Comparison of ENCODE assay signal across 31 cellular contexts in the genomic region with DNA sequence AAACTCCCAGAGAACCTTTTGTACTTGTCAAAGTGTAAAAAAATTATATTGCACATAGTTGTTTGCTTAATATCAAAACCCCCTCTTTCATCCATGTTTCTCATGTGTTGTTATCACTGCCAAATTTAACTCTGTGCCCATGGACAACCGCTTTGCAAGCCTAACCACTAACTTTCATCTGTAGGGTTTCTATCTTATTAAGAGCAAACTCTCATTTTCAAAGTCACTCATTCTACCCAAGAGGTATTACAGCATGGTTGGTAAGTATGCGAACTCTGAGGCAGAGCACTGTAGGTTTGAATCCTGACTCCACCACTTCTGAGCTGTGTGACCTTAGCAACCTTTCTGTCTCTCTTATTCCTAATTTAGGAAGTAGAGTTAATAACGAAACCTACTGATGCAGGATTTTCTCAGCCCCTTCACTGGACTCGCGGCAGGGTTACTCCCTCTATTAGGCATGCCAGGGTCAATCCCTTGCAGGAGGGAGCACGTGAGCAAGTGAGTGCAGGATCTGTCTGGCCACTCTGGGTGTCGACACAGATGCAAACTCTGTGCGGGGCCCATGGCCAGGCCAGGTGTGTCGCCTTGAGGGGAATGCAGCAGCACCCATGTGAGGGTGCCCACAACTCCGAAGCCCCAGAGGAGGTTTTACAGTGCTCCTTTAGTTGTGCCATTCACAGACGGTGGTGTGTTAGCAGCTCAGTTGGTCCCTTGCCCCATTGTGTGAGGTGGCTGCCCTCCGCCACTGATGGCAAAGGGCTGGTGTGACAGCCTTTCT.
DNase-seq lines count a peak whose midpoint lies in the region; ATAC-seq, FAIRE-seq and TF ChIP-seq lines count a peak whose summit lies in the region.
"Had no signal": no experiment of that assay in that cellular context is flagged by ENCODE, and none has a peak within 500 bp of the region (broad histone marks: within the 10 kb centered on the region; RNA-seq: fewer than 3 reads in every experiment).

No MANE protein-coding gene starts in this region.

- H3K4me3 Mint-ChIP-seq in GM23338 (no peak overlapping the region), HFFc6 (no peak overlapping the region)
- H3K4me3 Mint-ChIP-seq: activated CD8-positive, alpha-beta T cell treated with anti-CD3 and anti-CD28 coated beads, Interleukin-2, amount 10 ng/mL, durations not matched to agents 7 days and 5 days; activated naive CD8-positive, alpha-beta T cell treated with anti-CD3 and anti-CD28 coated beads, Interleukin-2, amount 50 U/mL, for 24 hours; CD4-positive, alpha-beta memory T cell; nephron; stimulated activated memory B cell treated with anti-CD40 and anti-IgM and Interleukin-4, amounts not matched to agents 10 μg/mL and 1 μg/mL and 100 μg/mL, for 72 hours had no signal

- H3K4me1 ChIP-seq in GM23338 (ENCODE audit: insufficient read depth) (no peaks in the 10 kb centered on the region; the same call in 1 of the 2 replicates), adrenal gland (replicated peaks in 1 of 2) (no peaks in the 10 kb centered on the region)
- H3K4me1 ChIP-seq in effector memory CD4-positive, alpha-beta T cell (ENCODE audit: control insufficient read depth, insufficient read depth, low read length, poor library complexity, severe bottlenecking) = no peaks in the 10 kb centered on the region
- H3K4me1 ChIP-seq: lower lobe of right lung, SJCRH30, upper lobe of right lung had no signal

- H3K27me3 ChIP-seq in GM23338 (ENCODE audit: insufficient read depth) = no peaks in the 10 kb centered on the region
- H3K27me3 ChIP-seq in effector memory CD4-positive, alpha-beta T cell (replicated peaks; ENCODE audit: control insufficient read depth, insufficient read depth, low read length, poor library complexity, severe bottlenecking) = no peaks in the 10 kb centered on the region
- no peaks in the 10 kb centered on the region for H3K27me3 ChIP-seq in adrenal gland
- H3K27me3 ChIP-seq: ovary, SJCRH30, upper lobe of right lung had no signal

- H3K36me3 ChIP-seq in GM23338 (ENCODE audit: insufficient read depth) (no peaks in the 10 kb centered on the region; the same call in 1 of the 2 replicates), adrenal gland (replicated peaks in 1 of 2) (no peaks in the 10 kb centered on the region)
- H3K36me3 ChIP-seq in effector memory CD4-positive, alpha-beta T cell (ENCODE audit: control insufficient read depth, insufficient read depth, low read length) = no peaks in the 10 kb centered on the region
- H3K36me3 ChIP-seq: lower lobe of right lung, ovary, SJCRH30, upper lobe of right lung had no signal

- H3K9me3 ChIP-seq in effector memory CD4-positive, alpha-beta T cell (ENCODE audit: control insufficient read depth, low read length) = no peaks in the 10 kb centered on the region
- H3K9me3 ChIP-seq in adrenal gland (replicated peaks in 1 of 3) = no peaks in the 10 kb centered on the region
- H3K9me3 ChIP-seq: lower lobe of right lung, mucosa of descending colon, ovary, SJCRH30, upper lobe of right lung had no signal

- H3K9me3 Mint-ChIP-seq in GM23338 = peaks cover 13% of the 10 kb centered on the region
- H3K9me3 Mint-ChIP-seq in HFFc6 = peaks cover 4% of the 10 kb centered on the region
- H3K9me3 Mint-ChIP-seq: activated naive CD8-positive, alpha-beta T cell treated with anti-CD3 and anti-CD28 coated beads, Interleukin-2, amount 50 U/mL, for 24 hours; CD4-positive, alpha-beta memory T cell; stimulated activated memory B cell treated with anti-CD40 and anti-IgM and Interleukin-4, amounts not matched to agents 10 μg/mL and 1 μg/mL and 100 μg/mL, for 72 hours had no signal

- H3K4me3 ChIP-seq in GM23338 (no peak overlapping the region), adrenal gland (no peak overlapping the region)
- H3K4me3 ChIP-seq in effector memory CD4-positive, alpha-beta T cell (ENCODE audit: insufficient read depth, low read depth, low read length, poor library complexity, severe bottlenecking) = no peak overlapping the region
- H3K4me3 ChIP-seq: K562, lower lobe of right lung, mucosa of descending colon, ovary, SJCRH30, upper lobe of right lung had no signal

- DNase-seq in GM12892 (ENCODE audit: insufficient read length) (no peak), GM23338 (ENCODE audit: low spot score) (no peak), HFFc6 (no peak), adrenal gland (no peak)
- no peak for DNase-seq in effector memory CD4-positive, alpha-beta T cell
- DNase-seq: activated CD4-positive, alpha-beta T cell treated with anti-CD3 and anti-CD28 coated beads for 1 hour; activated CD8-positive, alpha-beta T cell treated with anti-CD3 and anti-CD28 coated beads, Interleukin-2, amount 10 ng/mL, durations not matched to agents 7 days and 5 days; activated effector memory CD4-positive, alpha-beta T cell treated with anti-CD3 and anti-CD28 coated beads, Interleukin-2, amount 50 U/mL, for 16 hours; activated naive CD8-positive, alpha-beta T cell treated with anti-CD3 and anti-CD28 coated beads, Interleukin-2, amount 50 U/mL, for 24 hours; activated T-cell treated with anti-CD3 and anti-CD28 coated beads for 4 hours; AML-193; CD4-positive, alpha-beta memory T cell; DMS 273 treated with DMSO at 0.1 percent for 48 hours; kidney; lower lobe of right lung; mucosa of descending colon; NCI-H146; NCI-H2171; NCI-H524; ovary; SJCRH30; stimulated activated CD4-positive, alpha-beta T cell treated with anti-CD3 and anti-CD28 coated beads, Interleukin-4, amount 100 ng/mL, for 1 hour; upper lobe of right lung had no signal

- 91 to 95% (median 92%) methylated on average over 8 to 12 of the region's 12 CpGs for WGBS in adrenal gland, 4 donors

- 0 out of 2 replicates have a peak, but pooled peaks cover 4% of the 10 kb centered on the region for H3K9me2 ChIP-seq in GM23338 (ENCODE audit: insufficient read depth)

- H3K4me2 ChIP-seq in GM23338 = no peak overlapping the region

- H3K27me3 Mint-ChIP-seq in GM23338 (ENCODE audit: insufficient read depth, low read depth, poor library complexity) (peaks cover 2% of the 10 kb centered on the region), HFFc6 (ENCODE audit: insufficient read depth) (no peaks in the 10 kb centered on the region)
- H3K27me3 Mint-ChIP-seq: activated naive CD8-positive, alpha-beta T cell treated with anti-CD3 and anti-CD28 coated beads, Interleukin-2, amount 50 U/mL, for 24 hours; CD4-positive, alpha-beta memory T cell; stimulated activated memory B cell treated with anti-CD40 and anti-IgM and Interleukin-4, amounts not matched to agents 10 μg/mL and 1 μg/mL and 100 μg/mL, for 72 hours had no signal

- intact Hi-C loops in adrenal gland (cut with DNase I) = no loop called here

- H2AFZ ChIP-seq in GM23338 = peak overlapping the region; percentile 52; the same call in 1 of the 2 replicates

- H3K36me3 Mint-ChIP-seq in GM23338 (ENCODE audit: low read depth) (peaks cover 20% of the 10 kb centered on the region), HFFc6 (ENCODE audit: low read depth) (no peaks in the 10 kb centered on the region)
- H3K36me3 Mint-ChIP-seq: CD4-positive, alpha-beta memory T cell; stimulated activated memory B cell treated with anti-CD40 and anti-IgM and Interleukin-4, amounts not matched to agents 10 μg/mL and 1 μg/mL and 100 μg/mL, for 72 hours had no signal

- no peak overlapping the region for H3K27ac ChIP-seq in GM23338 (ENCODE audit: low read depth)
- no peak overlapping the region for H3K27ac ChIP-seq in effector memory CD4-positive, alpha-beta T cell (ENCODE audit: insufficient read depth, low read length, poor library complexity, severe bottlenecking)
- no peak overlapping the region for H3K27ac ChIP-seq in adrenal gland
- H3K27ac ChIP-seq: lower lobe of right lung, ovary, SJCRH30, upper lobe of right lung had no signal

- peaks cover 8% of the 10 kb centered on the region for H3K4me1 Mint-ChIP-seq in GM23338
- H3K4me1 Mint-ChIP-seq in HFFc6 (ENCODE audit: low read depth) = no peaks in the 10 kb centered on the region
- H3K4me1 Mint-ChIP-seq: activated naive CD8-positive, alpha-beta T cell treated with anti-CD3 and anti-CD28 coated beads, Interleukin-2, amount 50 U/mL, for 24 hours; CD4-positive, alpha-beta memory T cell had no signal

- peak; percentile 57 for ATAC-seq in GM19395 (IDR thresholded peaks at IDR 0.05; ENCODE audit: unreplicated experiment)
- no peak for ATAC-seq in GM23338
- ATAC-seq in HG03442 (IDR thresholded peaks at IDR 0.05; ENCODE audit: unreplicated experiment) = peak; percentile 52
- ATAC-seq in GM19397 (IDR thresholded peaks at IDR 0.05; ENCODE audit: unreplicated experiment) = no peak
- ATAC-seq: activated CD8-positive, alpha-beta T cell treated with anti-CD3 and anti-CD28 coated beads, Interleukin-2, amount 10 ng/mL, durations not matched to agents 7 days and 5 days; activated naive CD8-positive, alpha-beta T cell treated with anti-CD3 and anti-CD28 coated beads, Interleukin-2, amount 50 U/mL, for 24 hours; K562; mucosa of descending colon; stimulated activated memory B cell treated with anti-CD40 and anti-IgM and Interleukin-4, amounts not matched to agents 10 μg/mL and 1 μg/mL and 100 μg/mL, for 72 hours; upper lobe of right lung had no signal

- no peaks in the 10 kb centered on the region for H4K20me1 ChIP-seq in GM23338 (replicated peaks; ENCODE audit: insufficient read depth)

- no peaks in the 10 kb centered on the region for H3K79me2 ChIP-seq in GM23338 (replicated peaks; ENCODE audit: insufficient read depth)

- no peaks in the 10 kb centered on the region for H3F3A ChIP-seq in GM23338 (replicated peaks; ENCODE audit: low read depth)

- TF ChIP-seq CTCF in GM23338 (conservative IDR thresholded peaks at IDR 0.05; ENCODE audit: low read depth in 2 of 2) (no peak), HFFc6 (IDR thresholded peaks at IDR 0.05) (no peak), adrenal gland (IDR thresholded peaks at IDR 0.05) (no peak)

- H3K27ac Mint-ChIP-seq in GM23338 = no peak overlapping the region
- H3K27ac Mint-ChIP-seq in HFFc6 = no peak overlapping the region
- H3K27ac Mint-ChIP-seq: activated CD8-positive, alpha-beta T cell treated with anti-CD3 and anti-CD28 coated beads, Interleukin-2, amount 10 ng/mL, durations not matched to agents 7 days and 5 days; activated naive CD8-positive, alpha-beta T cell treated with anti-CD3 and anti-CD28 coated beads, Interleukin-2, amount 50 U/mL, for 24 hours; CD4-positive, alpha-beta memory T cell; nephron; stimulated activated memory B cell treated with anti-CD40 and anti-IgM and Interleukin-4, amounts not matched to agents 10 μg/mL and 1 μg/mL and 100 μg/mL, for 72 hours had no signal

- TF ChIP-seq POLR2A in GM12892 (IDR thresholded peaks at IDR 0.05; ENCODE audit: low read depth, low read length) = no peak
- no peak for TF ChIP-seq POLR2A in adrenal gland (IDR thresholded peaks at IDR 0.05)

- FAIRE-seq in GM12892 (lab: Jason Lieb, UNC) = peak; percentile 27
- FAIRE-seq: A204.1, K562, kidney, RCC 7860 had no signal

TF ChIP-seq in GM23338, 12 proteins besides CTCF, POLR2A, EP300 and RAD21 (continues in another document):
- no peak for TF ChIP-seq NANOG (IDR thresholded peaks at IDR 0.05; ENCODE audit: borderline replicate concordance)

Comparison
In these comparisons a context has a peak if more than half of its experiments do, and no peak if none do; other contexts are left out.
1. ATAC-seq: peak in GM19395 (single experiment) and HG03442 (single experiment); none in GM23338 (single experiment) and GM19397 (single experiment).